17 cellular contexts compared by ENCODE assay signal in the genomic region with DNA sequence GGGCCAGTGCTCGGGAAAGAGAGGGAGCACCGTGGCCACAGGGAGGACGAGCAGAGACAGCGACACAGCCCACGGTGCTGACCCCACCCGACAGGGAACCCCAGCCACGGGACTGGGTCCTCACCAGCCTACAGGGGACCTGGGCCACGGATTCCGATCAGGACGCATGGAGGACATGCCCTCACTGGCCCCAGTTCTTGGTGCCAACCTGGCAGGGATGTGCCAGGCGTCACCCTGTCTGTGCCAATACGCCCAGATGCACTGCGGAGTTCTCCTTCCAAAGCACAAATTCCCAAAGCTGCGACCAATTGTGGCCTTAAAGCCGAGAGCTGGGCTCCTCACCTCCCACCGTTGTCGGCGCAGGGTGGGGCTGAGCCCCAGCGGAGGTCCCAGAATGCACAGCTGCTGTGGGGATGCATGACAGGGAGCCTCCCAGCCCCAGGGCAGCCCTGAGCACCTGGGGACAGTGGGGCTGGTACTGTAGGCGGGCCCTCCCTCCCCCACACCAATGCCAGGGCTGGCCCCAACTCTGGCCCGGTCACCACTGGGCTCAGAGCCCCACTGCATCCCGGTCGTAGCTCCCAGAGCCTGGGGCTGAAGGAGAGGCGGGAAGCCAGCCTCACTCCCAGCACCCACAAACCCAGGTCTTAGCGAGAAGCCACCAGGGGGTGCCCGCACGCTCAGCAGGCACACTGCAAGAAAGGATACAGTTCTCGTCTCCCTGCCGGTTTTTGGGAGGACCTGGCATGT. TPM values are rescaled to one million over a fixed set of nuclear protein-coding genes. Genes with fewer than 3 reads are reported as not detected.
DNase-seq lines count a peak whose midpoint lies in the region; ATAC-seq and TF ChIP-seq lines count a peak whose summit lies in the region.
"Had no signal": no experiment of that assay in that cellular context is flagged by ENCODE, and none has a peak within 500 bp of the region (broad histone marks: within the 10 kb centered on the region; RNA-seq: fewer than 3 reads in every experiment).

No MANE protein-coding gene starts in this region.

- no peak overlapping the region for H3K27ac ChIP-seq in adrenal gland
- H3K27ac ChIP-seq: testis had no signal

- no peaks in the 10 kb centered on the region for H3K9me3 ChIP-seq in adrenal gland (replicated peaks in 1 of 3)
- H3K9me3 ChIP-seq: HAP-1, testis had no signal

- 90 to 96% (median 93%) methylated on average over 11 to 29 of the region's 29 CpGs for WGBS in adrenal gland, 4 donors

- H3K27me3 ChIP-seq in GM06990 (replicated peaks; ENCODE audit: control insufficient read depth, insufficient read depth, low read length) (no peaks in the 10 kb centered on the region; the same call in 1 of the 2 replicates), adrenal gland (no peaks in the 10 kb centered on the region)
- H3K27me3 ChIP-seq: testis had no signal

- in situ Hi-C loops in SK-MEL-5 (cut with HindIII; ENCODE audit: low pct_unique_long_range_greater_than_20kb, low sequenced_read_pairs) = no loop called here

- H3K4me3 ChIP-seq in AG10803 (ENCODE audit: low read length) = no peak overlapping the region
- H3K4me3 ChIP-seq in GM06990 (replicated peaks; ENCODE audit: low read depth, low read length) = no peak overlapping the region
- H3K4me3 ChIP-seq in adrenal gland = no peak overlapping the region
- H3K4me3 ChIP-seq: HAP-1, testis had no signal

- TF ChIP-seq POLR2A in adrenal gland (IDR thresholded peaks at IDR 0.05) = no peak

- peak; percentile 11 for DNase-seq in AG10803 (ENCODE audit: low read depth)
- DNase-seq in GM06990 (ENCODE audit: extremely low read depth, insufficient read length) = no peak
- peak; percentile 17 for DNase-seq in SK-MEL-5 (ENCODE audit: low read depth, low spot score)
- peak; percentile 76 for DNase-seq in left ventricle myocardium superior
- no peak for DNase-seq in NCI-H2196 (lab: John Stamatoyannopoulos, UW; ENCODE audit: unreplicated experiment)
- no peak for DNase-seq in NCI-H187 treated with DMSO at 0.1 percent for 48 hours (lab: John Stamatoyannopoulos, UW)
- DNase-seq in adrenal gland = no peak
- DNase-seq in DMS79 (lab: John Stamatoyannopoulos, UW) = no peak
- DNase-seq: activated CD8-positive, alpha-beta memory T cell treated with anti-CD3 and anti-CD28 coated beads, Interleukin-2, amount 10 ng/mL, durations not matched to agents 7 days and 5 days; CD4-positive, CD25-positive, alpha-beta regulatory T cell; islet precursor cell; NCI-H1092; NCI-H226; stimulated activated CD4-positive, alpha-beta T cell treated with anti-CD3 and anti-CD28 coated beads, Interleukin-4, amount 100 ng/mL, for 24 hours; T-helper 1 cell; testis had no signal

- peak; percentile 71 for ATAC-seq in left ventricle myocardium superior
- ATAC-seq: activated CD8-positive, alpha-beta memory T cell treated with anti-CD3 and anti-CD28 coated beads, Interleukin-2, amount 10 ng/mL, durations not matched to agents 7 days and 5 days had no signal

- H3K4me1 ChIP-seq in adrenal gland (replicated peaks in 1 of 2) = no peaks in the 10 kb centered on the region
- H3K4me1 ChIP-seq: HAP-1, testis had no signal

- TF ChIP-seq CTCF in AG10803 (conservative IDR thresholded peaks at IDR 0.05; ENCODE audit: low read length) = peak; percentile 16; the same call in 1 of the 2 replicates
- peak; percentile 2 for TF ChIP-seq CTCF in GM06990 (IDR thresholded peaks at IDR 0.05; ENCODE audit: insufficient read depth, low read length, poor library complexity, severe bottlenecking)
- TF ChIP-seq CTCF in adrenal gland (IDR thresholded peaks at IDR 0.05) = no peak

- H3K36me3 ChIP-seq in GM06990 (ENCODE audit: control insufficient read depth, insufficient read depth, low read length) (no peaks in the 10 kb centered on the region), adrenal gland (replicated peaks in 1 of 2) (peaks cover 0 to 26% of the 10 kb centered on the region in 2 donors)
- H3K36me3 ChIP-seq: HAP-1 had no signal

- intact Hi-C loops in left ventricle myocardium superior (cut with micrococcal nuclease) (no loop called here), adrenal gland (cut with DNase I) (no loop called here)

RNA-seq across cellular contexts. Expression of gene NKD2, which starts 44.2 kb away (rescaled TPM):
- 1.9 and 3.0 TPM in 2 replicates for total RNA-seq in SK-MEL-5 (2014; rRNA removed; shearing (Covaris generic))
- polyA plus RNA-seq in SK-MEL-5 (2015; cell fraction: cytosol; rRNA removed) = 6.3 and 14.6 TPM in 2 replicates
- polyA plus RNA-seq in SK-MEL-5 (2015; cell fraction: nucleus; rRNA removed) = 54.2 and 102 TPM in 2 replicates
- total RNA-seq in left ventricle myocardium superior = 3.4 TPM
- 10 to 100 TPM in 4 of 8 donors, 1 to 10 TPM in 4; 5.9 to 25.5 (median 10.8) TPM for total RNA-seq in adrenal gland
- 10 to 100 TPM in 2 of 3 donors, under 1 TPM in 1; 0.92 to 32.8 (median 18.1) TPM for polyA plus RNA-seq in adrenal gland
- total RNA-seq: CD4-positive, CD25-positive, alpha-beta regulatory T cell had no signal
- polyA plus RNA-seq: CD4-positive, CD25-positive, alpha-beta regulatory T cell had no signal

RNA-seq across cellular contexts. Expression of gene SLC12A7, which starts 59.0 kb away (rescaled TPM):
- 11.6 and 12.1 TPM in 2 replicates for total RNA-seq in SK-MEL-5 (2014; rRNA removed; shearing (Covaris generic))
- 29.5 and 31.4 TPM in 2 replicates for polyA plus RNA-seq in SK-MEL-5 (2015; cell fraction: cytosol; rRNA removed)
- 114 and 127 TPM in 2 replicates for polyA plus RNA-seq in SK-MEL-5 (2015; cell fraction: nucleus; rRNA removed)
- total RNA-seq in left ventricle myocardium superior = 230 TPM
- total RNA-seq in adrenal gland = 10 to 100 TPM; 15.8 to 52.6 (median 30.2) TPM
- polyA plus RNA-seq in adrenal gland = 10 to 100 TPM in 2 of 3 donors, 1 to 10 TPM in 1; 5.5 to 25.8 (median 18.6) TPM

Comparison
In these comparisons a context has a peak if more than half of its experiments do, and no peak if none do; other contexts are left out.
1. DNase-seq: peak in AG10803 (single experiment), SK-MEL-5 (single experiment) and left ventricle myocardium superior (single experiment); none in GM06990 (single experiment), NCI-H2196 (single experiment), NCI-H187 treated with DMSO at 0.1 percent for 48 hours (single experiment), adrenal gland (0 of 7) and DMS79 (single experiment).
2. CTCF ChIP-seq: peak in AG10803 (single experiment) and GM06990 (single experiment); none in adrenal gland (0 of 6).